13 cellular contexts compared by ENCODE assay signal in genomic region chr7:44083796-44084195, GRCh38. TPM values are rescaled to one million over a fixed set of nuclear protein-coding genes. Genes with fewer than 3 reads are reported as not detected.
DNase-seq lines count a peak whose midpoint lies in the region; ATAC-seq and TF ChIP-seq lines count a peak whose summit lies in the region.
"Had no signal": no experiment of that assay in that cellular context is flagged by ENCODE, and none has a peak within 500 bp of the region (broad histone marks: within the 10 kb centered on the region; RNA-seq: fewer than 3 reads in every experiment).

No MANE protein-coding gene starts in this region.

- no peak overlapping the region for H2AFZ ChIP-seq in trophoblast cell (ENCODE audit: insufficient read depth, low read length, poor library complexity)

- no peak for ATAC-seq in CD4-positive, alpha-beta T cell (ENCODE audit: poor library complexity)
- ATAC-seq in HG03196 (IDR thresholded peaks at IDR 0.05; ENCODE audit: unreplicated experiment), result no peak

- no peaks in the 10 kb centered on the region for H3K9me3 Mint-ChIP-seq in CD4-positive, alpha-beta T cell
- H3K9me3 Mint-ChIP-seq in IgD-negative memory B cell, result no peaks in the 10 kb centered on the region

- no peak overlapping the region for H2BK12ac ChIP-seq in trophoblast cell (ENCODE audit: low read length)

- peaks cover 3% of the 10 kb centered on the region for H3K79me2 ChIP-seq in trophoblast cell (ENCODE audit: control insufficient read depth, insufficient read depth, low read length, poor library complexity)

- no peak overlapping the region for H4K91ac ChIP-seq in trophoblast cell (ENCODE audit: low read depth, low read length)

- H3K23ac ChIP-seq in trophoblast cell (ENCODE audit: low read length), result no peak overlapping the region

- H3K9ac ChIP-seq in trophoblast cell (ENCODE audit: low read length), result no peak overlapping the region

- H3K27ac Mint-ChIP-seq in CD4-positive, alpha-beta T cell, result peak overlapping the region; percentile 80
- peak overlapping the region in 2 of 3 donors; percentile 85 to 90 for H3K27ac Mint-ChIP-seq in IgD-negative memory B cell

- H3K27me3 ChIP-seq in CD4-positive, alpha-beta T cell (ENCODE audit: control insufficient read depth, insufficient read depth, low read length), result no peaks in the 10 kb centered on the region
- H3K27me3 ChIP-seq in dorsolateral prefrontal cortex (no peaks in the 10 kb centered on the region), trophoblast cell (ENCODE audit: insufficient read depth, low read length) (no peaks in the 10 kb centered on the region)

- peak overlapping the region; percentile 30 for H4K8ac ChIP-seq in trophoblast cell (ENCODE audit: low read depth, low read length)

- no peak overlapping the region for H2BK5ac ChIP-seq in trophoblast cell (ENCODE audit: low read depth, low read length, poor library complexity)

- no peak overlapping the region for H3K4me3 ChIP-seq in dorsolateral prefrontal cortex
- no peak overlapping the region for H3K4me3 ChIP-seq in trophoblast cell (ENCODE audit: low read depth, low read length)

- no peak overlapping the region for H4K12ac ChIP-seq in trophoblast cell (ENCODE audit: low read depth, low read length)

- H3K4ac ChIP-seq in trophoblast cell (ENCODE audit: low read depth, low read length), result no peak overlapping the region

- H3K4me3 Mint-ChIP-seq in CD4-positive, alpha-beta T cell, result peak overlapping the region; percentile 95
- peak overlapping the region; percentile 48 to 90 (median 74) for H3K4me3 Mint-ChIP-seq in IgD-negative memory B cell

- peaks cover 7% of the 10 kb centered on the region for H3K79me1 ChIP-seq in trophoblast cell (ENCODE audit: low read length)

- no CpG with 5 or more reads among the region's 3 CpGs for WGBS in trophoblast cell (ENCODE audit: extremely low coverage, insufficient coverage, insufficient read length)

- no peak overlapping the region for H3K27ac ChIP-seq in CD4-positive, alpha-beta T cell (ENCODE audit: low read depth, low read length)
- peak overlapping the region in 34 of 59 donors; percentile 12 to 94 (median 37) for H3K27ac ChIP-seq in dorsolateral prefrontal cortex
- H3K27ac ChIP-seq in trophoblast cell (ENCODE audit: low read depth, low read length), result no peak overlapping the region

- no peak overlapping the region for H3K4me2 ChIP-seq in trophoblast cell (ENCODE audit: low read length)

- no peaks in the 10 kb centered on the region for H3K4me1 ChIP-seq in trophoblast cell (ENCODE audit: control insufficient read depth in 1 of 2, insufficient read depth in 2 of 2, low read length in 2 of 2)

- H3K9me3 ChIP-seq in CD4-positive, alpha-beta T cell (ENCODE audit: control insufficient read depth, low read length), result no peaks in the 10 kb centered on the region
- H3K9me3 ChIP-seq in trophoblast cell (ENCODE audit: insufficient read depth, low read depth, low read length), result no peaks in the 10 kb centered on the region

- no peaks in the 10 kb centered on the region for H3K27me3 Mint-ChIP-seq in CD4-positive, alpha-beta T cell
- no peaks in the 10 kb centered on the region for H3K27me3 Mint-ChIP-seq in IgD-negative memory B cell

- H3K36me3 Mint-ChIP-seq in CD4-positive, alpha-beta T cell (ENCODE audit: low read depth), result peaks cover 21% of the 10 kb centered on the region
- no peaks in the 10 kb centered on the region for H3K36me3 Mint-ChIP-seq in IgD-negative memory B cell

- no peak overlapping the region for H3K18ac ChIP-seq in trophoblast cell (ENCODE audit: low read length)

- H3K14ac ChIP-seq in trophoblast cell (ENCODE audit: low read length), result no peak overlapping the region

- intact Hi-C loops in CD4-positive, alpha-beta T cell (cut with DNase I, micrococcal nuclease), result loop anchor here (1.0 to 5.0 kb wide), 8 partner anchors 36 to 665 kb away; partner anchors contain the start of genes UBE2D4 (in 1 of the 2), YKT6 (in 1 of the 2) and ZMIZ2 (in 1 of the 2)
- intact Hi-C loops in dorsolateral prefrontal cortex (cut with DNase I), result loop anchor here (2.0 to 10.0 kb wide), 3 partner anchors 39 to 59 kb away; partner anchors contain the start of genes DBNL (in 1 of the 2) and POLD2 (in 1 of the 2)

- no peak for TF ChIP-seq CTCF in CD4-positive, alpha-beta T cell (IDR thresholded peaks at IDR 0.05)
- no peak for TF ChIP-seq CTCF in dorsolateral prefrontal cortex (IDR thresholded peaks at IDR 0.05 in 54 of 56, conservative IDR thresholded peaks at IDR 0.05 in 2 of 56; ENCODE audit: low read depth in 1 of 56, partially characterized antibody in 56 of 56)

- peaks cover 26% of the 10 kb centered on the region for H3K4me1 Mint-ChIP-seq in CD4-positive, alpha-beta T cell (ENCODE audit: low read depth)
- peaks cover 5 to 12% (median 7%) of the 10 kb centered on the region in 3 donors for H3K4me1 Mint-ChIP-seq in IgD-negative memory B cell

- no peak for DNase-seq in CD4-positive, alpha-beta T cell
- DNase-seq in dorsolateral prefrontal cortex (no peak), trophoblast cell (no peak), NCI-H345 treated with DMSO at 0.1 percent for 48 hours (lab: John Stamatoyannopoulos, UW; ENCODE audit: unreplicated experiment) (no peak), HuH-7 (ENCODE audit: low spot score) (no peak), GOT3 (lab: John Stamatoyannopoulos, UW) (no peak)
- DNase-seq: activated naive CD4-positive, alpha-beta T cell; HCEC 1CT; midbrain; NCI-H226 had no signal

- POLR2A ChIA-PET in CD4-positive, alpha-beta T cell (lab: Charles Lee), result interaction anchor here (1.6 kb wide), 1 partner anchor 406 kb away, joined by 3 read pairs; the partner anchor contains the start of gene NUDCD3

- H2AK5ac ChIP-seq in trophoblast cell (ENCODE audit: low read length), result no peak overlapping the region

- CTCF ChIA-PET in CD4-positive, alpha-beta T cell (lab: Charles Lee), result no interaction called here

- H3K36me3 ChIP-seq in trophoblast cell (ENCODE audit: control insufficient read depth in 1 of 2, insufficient read depth in 2 of 2, low read length in 2 of 2), result peaks cover 17 to 18% of the 10 kb centered on the region in 2 experiments

- H2BK120ac ChIP-seq in trophoblast cell (ENCODE audit: insufficient read depth, low read length, poor library complexity), result no peak overlapping the region

RNA-seq across cellular contexts. Expression of gene POLM, which starts 1.5 kb away (rescaled TPM):
- total RNA-seq in CD4-positive, alpha-beta T cell, result 10 to 100 TPM; 33.6 to 35.6 TPM
- 42.0 TPM for polyA plus RNA-seq in IgD-negative memory B cell
- total RNA-seq in dorsolateral prefrontal cortex, result 10 to 100 TPM; 10.6 to 34.8 (median 18.7) TPM
- polyA plus RNA-seq in trophoblast cell (2013), result 10.0 and 10.3 TPM in 2 replicates

RNA-seq across cellular contexts. Expression of gene PGAM2, which starts 18.4 kb away (rescaled TPM):
- total RNA-seq in CD4-positive, alpha-beta T cell, result 1 to 10 TPM; 1.3 to 1.8 TPM
- polyA plus RNA-seq in IgD-negative memory B cell, result not detected
- total RNA-seq in dorsolateral prefrontal cortex, result 10 to 100 TPM in 66 of 120 experiments, 1 to 10 TPM in 54; 2.8 to 52.0 (median 11.0) TPM
- polyA plus RNA-seq in trophoblast cell (2013), result 0.14 TPM in 1 of 2 replicates, not detected in the other
- total RNA-seq: LHCN-M2 had no signal

RNA-seq across cellular contexts. Expression of gene AEBP1, which starts 20.3 kb away (rescaled TPM):
- total RNA-seq in CD4-positive, alpha-beta T cell, result 10 to 100 TPM; 20.3 to 21.3 TPM
- polyA plus RNA-seq in IgD-negative memory B cell, result 3.7 TPM
- total RNA-seq in dorsolateral prefrontal cortex, result 100 to 1,000 TPM in 5 of 120 experiments, 10 to 100 TPM in 114, 1 to 10 TPM in 1; 9.1 to 175 (median 43.5) TPM
- 31.3 and 31.8 TPM in 2 replicates for polyA plus RNA-seq in trophoblast cell (2013)
- total RNA-seq: LHCN-M2 had no signal

RNA-seq across cellular contexts. Expression of gene DBNL, which starts 39.3 kb away (rescaled TPM):
- total RNA-seq in CD4-positive, alpha-beta T cell, result 10 to 100 TPM; 88.5 to 90.6 TPM
- 384 TPM for polyA plus RNA-seq in IgD-negative memory B cell
- total RNA-seq in dorsolateral prefrontal cortex, result 100 to 1,000 TPM in 17 of 120 experiments, 10 to 100 TPM in 103; 58.1 to 115 (median 89.4) TPM
- 38.5 and 41.0 TPM in 2 replicates for polyA plus RNA-seq in trophoblast cell (2013)

RNA-seq across cellular contexts. Expression of gene POLD2, which starts 39.6 kb away (rescaled TPM):
- total RNA-seq in CD4-positive, alpha-beta T cell, result 10 to 100 TPM; 45.2 to 48.3 TPM
- polyA plus RNA-seq in IgD-negative memory B cell, result 88.5 TPM
- 10 to 100 TPM; 33.8 to 83.9 (median 57.8) TPM for total RNA-seq in dorsolateral prefrontal cortex
- polyA plus RNA-seq in trophoblast cell (2013), result 57.4 and 61.4 TPM in 2 replicates

Comparison
In these comparisons a context has a peak if more than half of its experiments do, and no peak if none do; other contexts are left out.
1. H3K27ac ChIP-seq: peak in dorsolateral prefrontal cortex (34 of 59); none in CD4-positive, alpha-beta T cell (single experiment) and trophoblast cell (single experiment).